Comparison of ENCODE assay signal across 31 cellular contexts in the genomic region with DNA sequence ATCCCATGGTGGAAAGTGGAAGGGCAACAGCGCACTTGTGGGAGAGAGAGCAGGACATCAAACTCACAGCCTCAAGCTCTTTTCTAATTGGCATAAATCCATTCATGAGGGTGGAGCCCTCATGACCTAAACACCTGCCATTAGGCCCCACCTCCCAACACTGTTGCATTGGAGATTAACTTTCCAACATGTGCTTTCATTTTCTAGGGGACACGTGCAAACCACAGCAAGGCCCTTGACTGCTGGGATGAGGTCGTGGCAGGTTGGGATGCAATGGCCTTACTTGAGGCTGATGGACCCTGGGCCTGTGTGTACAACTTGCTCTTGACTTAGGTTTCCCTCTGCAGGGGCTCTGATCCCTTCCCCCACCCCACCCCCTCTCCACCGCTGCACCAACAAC. TPM values are rescaled to one million over a fixed set of nuclear protein-coding genes. Genes with fewer than 3 reads are reported as not detected.
DNase-seq lines count a peak whose midpoint lies in the region; ATAC-seq and TF ChIP-seq lines count a peak whose summit lies in the region.
"Had no signal": no experiment of that assay in that cellular context is flagged by ENCODE, and none has a peak within 500 bp of the region (broad histone marks: within the 10 kb centered on the region; RNA-seq: fewer than 3 reads in every experiment).

No MANE protein-coding gene starts in this region.

- H3K27ac ChIP-seq in BLaER1 treated with 17β-estradiol and CSF1 and Interleukin-3, amounts not matched to agents 10 nM and 100 nM: peak overlapping the region in 3 of 11 experiments; percentile 29 to 55 (median 41); a peak in 4 of 22 replicates
- H3K27ac ChIP-seq in foreskin keratinocyte: no peak overlapping the region
- H3K27ac ChIP-seq: adrenal gland, parathyroid adenoma, upper lobe of left lung had no signal

- H3K4me3 ChIP-seq in BLaER1 treated with 17β-estradiol and CSF1 and Interleukin-3, amounts not matched to agents 10 nM and 100 nM: no peak overlapping the region
- H3K4me3 ChIP-seq: adrenal gland, HAP-1, upper lobe of left lung had no signal

- H3K4me2 ChIP-seq in BLaER1 treated with 17β-estradiol and CSF1 and Interleukin-3, amounts not matched to agents 10 nM and 100 nM: peak overlapping the region in 10 of 11 experiments; percentile 12 to 75 (median 40); a peak in 17 of 22 replicates

- H3K4me3 Mint-ChIP-seq in HFFc6: peak overlapping the region; percentile 51; the same call in 1 of the 2 replicates
- H3K4me3 Mint-ChIP-seq: activated CD4-positive, alpha-beta memory T cell treated with anti-CD3 and anti-CD28 coated beads for 36 hours; activated naive CD4-positive, alpha-beta T cell treated with anti-CD3 and anti-CD28 coated beads for 36 hours; activated T-helper 1 cell treated with anti-CD3 and anti-CD28 coated beads, Interleukin-12 subunit alpha, Interleukin-12 subunit beta, Interleukin-2, Interleukin-4 antibody, amounts not matched to agents 30 ng/mL and 10 ng/mL and 1 ng/mL, durations not matched to agents 14 hours and 24 hours and 36 hours; brain; nephron; stimulated activated effector memory CD8-positive, alpha-beta T cell treated with anti-CD3 and anti-CD28 coated beads, Interleukin-12 subunit alpha, Interleukin-12 subunit beta, amount 100 ng/mL, for 72 hours; T-helper 1 cell treated with Interleukin-12 subunit alpha and Interleukin-12 subunit beta and Interleukin-4 antibody, amounts not matched to agents 30 μg/mL and 1 μg/mL, for 36 hours had no signal

- no peak overlapping the region for H3K27ac Mint-ChIP-seq in HFFc6
- H3K27ac Mint-ChIP-seq: activated CD4-positive, alpha-beta memory T cell treated with anti-CD3 and anti-CD28 coated beads for 36 hours; activated naive CD4-positive, alpha-beta T cell treated with anti-CD3 and anti-CD28 coated beads for 36 hours; activated T-helper 1 cell treated with anti-CD3 and anti-CD28 coated beads, Interleukin-12 subunit alpha, Interleukin-12 subunit beta, Interleukin-2, Interleukin-4 antibody, amounts not matched to agents 30 ng/mL and 10 ng/mL and 1 ng/mL, durations not matched to agents 14 hours and 24 hours and 36 hours; brain; nephron; stimulated activated effector memory CD8-positive, alpha-beta T cell treated with anti-CD3 and anti-CD28 coated beads, Interleukin-12 subunit alpha, Interleukin-12 subunit beta, amount 100 ng/mL, for 72 hours; T-helper 1 cell treated with Interleukin-12 subunit alpha and Interleukin-12 subunit beta and Interleukin-4 antibody, amounts not matched to agents 30 μg/mL and 1 μg/mL, for 36 hours had no signal

- H3K27me3 Mint-ChIP-seq in HFFc6 (ENCODE audit: insufficient read depth): peaks cover 2% of the 10 kb centered on the region
- H3K27me3 Mint-ChIP-seq: activated CD4-positive, alpha-beta memory T cell treated with anti-CD3 and anti-CD28 coated beads for 36 hours; brain had no signal

- no peaks in the 10 kb centered on the region for H3K27me3 ChIP-seq in BLaER1 treated with 17β-estradiol and CSF1 and Interleukin-3, amounts not matched to agents 10 nM and 100 nM
- no peaks in the 10 kb centered on the region for H3K27me3 ChIP-seq in foreskin keratinocyte
- H3K27me3 ChIP-seq: adrenal gland, upper lobe of left lung had no signal

- peaks cover 17 to 38% (median 32%) of the 10 kb centered on the region in 10 experiments for H3K4me1 ChIP-seq in BLaER1 treated with 17β-estradiol and CSF1 and Interleukin-3, amounts not matched to agents 10 nM and 100 nM
- H3K4me1 ChIP-seq in foreskin keratinocyte: peaks cover 4% of the 10 kb centered on the region
- H3K4me1 ChIP-seq: adrenal gland, Caco-2, HAP-1, parathyroid adenoma, upper lobe of left lung had no signal

- H3K4me1 Mint-ChIP-seq in HFFc6 (ENCODE audit: low read depth): no peaks in the 10 kb centered on the region
- H3K4me1 Mint-ChIP-seq: brain; nephron; stimulated activated effector memory CD8-positive, alpha-beta T cell treated with anti-CD3 and anti-CD28 coated beads, Interleukin-12 subunit alpha, Interleukin-12 subunit beta, amount 100 ng/mL, for 72 hours had no signal

- no peaks in the 10 kb centered on the region for H4K20me1 ChIP-seq in BLaER1 treated with 17β-estradiol and CSF1 and Interleukin-3, amounts not matched to agents 10 nM and 100 nM

- TF ChIP-seq CTCF in HFFc6 (IDR thresholded peaks at IDR 0.05) (no peak), foreskin keratinocyte (conservative IDR thresholded peaks at IDR 0.05) (no peak)

- H3K9ac ChIP-seq in BLaER1 treated with 17β-estradiol and CSF1 and Interleukin-3, amounts not matched to agents 10 nM and 100 nM: no peak overlapping the region
- H3K9ac ChIP-seq: parathyroid adenoma had no signal

- H3K36me3 ChIP-seq in BLaER1 treated with 17β-estradiol and CSF1 and Interleukin-3, amounts not matched to agents 10 nM and 100 nM: no peaks in the 10 kb centered on the region
- H3K36me3 ChIP-seq: adrenal gland, HAP-1, upper lobe of left lung had no signal

- no peaks in the 10 kb centered on the region for H3K36me3 Mint-ChIP-seq in HFFc6 (ENCODE audit: low read depth)
- H3K36me3 Mint-ChIP-seq: activated CD4-positive, alpha-beta memory T cell treated with anti-CD3 and anti-CD28 coated beads for 36 hours; brain; stimulated activated effector memory CD8-positive, alpha-beta T cell treated with anti-CD3 and anti-CD28 coated beads, Interleukin-12 subunit alpha, Interleukin-12 subunit beta, amount 100 ng/mL, for 72 hours had no signal

- no peaks in the 10 kb centered on the region; a peak in 1 of 22 replicates for H3K9me3 ChIP-seq in BLaER1 treated with 17β-estradiol and CSF1 and Interleukin-3, amounts not matched to agents 10 nM and 100 nM (replicated peaks in 1 of 11)
- H3K9me3 ChIP-seq: adrenal gland, Caco-2, HAP-1, upper lobe of left lung had no signal

- DNase-seq in HFFc6 (no peak), NCI-H2196 treated with DMSO at 0.1 percent for 48 hours (lab: John Stamatoyannopoulos, UW; ENCODE audit: unreplicated experiment) (peak; percentile 49), foreskin keratinocyte (no peak), medulla oblongata (ENCODE audit: extremely low spot score) (no peak)
- DNase-seq in effector CD8-positive, alpha-beta T cell (lab: John Stamatoyannopoulos, UW): no peak
- DNase-seq: activated CD4-positive, alpha-beta memory T cell treated with anti-CD3 and anti-CD28 coated beads for 36 hours; activated CD4-positive, CD25-positive, alpha-beta regulatory T cell treated with anti-CD3 and anti-CD28 coated beads, Interleukin-2, amount 50 U/mL, for 72 hours; activated CD8-positive, alpha-beta memory T cell treated with anti-CD3 and anti-CD28 coated beads, Interleukin-2, amount 50 U/mL, for 4 hours; activated naive CD4-positive, alpha-beta T cell treated with anti-CD3 and anti-CD28 coated beads for 36 hours; adrenal gland; Caco-2; DMS79 treated with DMSO at 0.1 percent for 48 hours; glutamatergic neuron; Kasumi-1; kidney; NCI-H1092; NCI-H187 treated with DMSO at 0.1 percent for 48 hours; NCI-H446 treated with DMSO at 0.1 percent for 48 hours; right cardiac atrium; stimulated activated CD4-positive, alpha-beta T cell treated with anti-CD3 and anti-CD28 coated beads, Interleukin-4, amount 100 ng/mL, for 24 hours; substantia nigra; upper lobe of left lung had no signal

- H3K9me3 Mint-ChIP-seq in HFFc6: no peaks in the 10 kb centered on the region
- H3K9me3 Mint-ChIP-seq: activated CD4-positive, alpha-beta memory T cell treated with anti-CD3 and anti-CD28 coated beads for 36 hours; activated naive CD4-positive, alpha-beta T cell treated with anti-CD3 and anti-CD28 coated beads for 36 hours; activated T-helper 1 cell treated with anti-CD3 and anti-CD28 coated beads, Interleukin-12 subunit alpha, Interleukin-12 subunit beta, Interleukin-2, Interleukin-4 antibody, amounts not matched to agents 30 ng/mL and 10 ng/mL and 1 ng/mL, durations not matched to agents 14 hours and 24 hours and 36 hours; brain; nephron; stimulated activated effector memory CD8-positive, alpha-beta T cell treated with anti-CD3 and anti-CD28 coated beads, Interleukin-12 subunit alpha, Interleukin-12 subunit beta, amount 100 ng/mL, for 72 hours; T-helper 1 cell treated with Interleukin-12 subunit alpha and Interleukin-12 subunit beta and Interleukin-4 antibody, amounts not matched to agents 30 μg/mL and 1 μg/mL, for 36 hours had no signal

- ATAC-seq in foreskin keratinocyte (peak; percentile 7), GM21447 (IDR thresholded peaks at IDR 0.05; ENCODE audit: unreplicated experiment) (no peak)
- ATAC-seq: right cardiac atrium; stimulated activated effector memory CD8-positive, alpha-beta T cell treated with anti-CD3 and anti-CD28 coated beads, Interleukin-12 subunit alpha, Interleukin-12 subunit beta, amount 100 ng/mL, for 72 hours had no signal

RNA-seq across cellular contexts. Expression of a gene that starts 35.9 kb away (rescaled TPM):
- 10 to 100 TPM; 10.2 to 28.6 (median 26.8) TPM for total RNA-seq in HFFc6 (2021; fragmentation: NEBNext Ultra II Directional; extraction: Animal tissue kit (Norgen Biotek cat#: 25700))
- total RNA-seq in foreskin keratinocyte: 24.1 and 31.1 TPM in 2 replicates
- polyA plus RNA-seq in foreskin keratinocyte: 11.0 and 16.1 TPM in 2 replicates
- polyA plus RNA-seq: right cardiac atrium had no signal
